ENCODE assay signal across 4 cellular contexts in the genomic region with DNA sequence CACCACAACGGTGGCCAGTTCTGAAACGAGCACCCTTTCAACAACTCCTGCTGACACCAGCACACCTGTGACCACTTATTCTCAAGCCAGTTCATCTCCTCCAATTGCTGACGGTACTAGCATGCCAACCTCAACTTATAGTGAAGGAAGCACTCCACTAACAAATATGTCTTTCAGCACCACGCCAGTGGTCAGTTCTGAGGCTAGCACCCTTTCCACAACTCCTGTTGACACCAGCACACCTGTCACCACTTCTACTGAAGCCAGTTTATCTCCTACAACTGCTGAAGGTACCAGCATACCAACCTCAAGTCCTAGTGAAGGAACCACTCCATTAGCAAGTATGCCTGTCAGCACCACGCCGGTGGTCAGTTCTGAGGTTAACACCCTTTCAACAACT. TPM values are rescaled to one million over a fixed set of nuclear protein-coding genes. Genes with fewer than 3 reads are reported as not detected.
"Had no signal": no experiment of that assay in that cellular context is flagged by ENCODE, and none has a peak within 500 bp of the region (broad histone marks: within the 10 kb centered on the region; RNA-seq: fewer than 3 reads in every experiment).

No MANE protein-coding gene starts in this region.

RNA-seq across cellular contexts. Expression of a gene that starts 21.4 kb away (rescaled TPM):
- total RNA-seq: LHCN-M2, M059J, MCF 10A, NCI-H460 had no signal
